In the genomic region with DNA sequence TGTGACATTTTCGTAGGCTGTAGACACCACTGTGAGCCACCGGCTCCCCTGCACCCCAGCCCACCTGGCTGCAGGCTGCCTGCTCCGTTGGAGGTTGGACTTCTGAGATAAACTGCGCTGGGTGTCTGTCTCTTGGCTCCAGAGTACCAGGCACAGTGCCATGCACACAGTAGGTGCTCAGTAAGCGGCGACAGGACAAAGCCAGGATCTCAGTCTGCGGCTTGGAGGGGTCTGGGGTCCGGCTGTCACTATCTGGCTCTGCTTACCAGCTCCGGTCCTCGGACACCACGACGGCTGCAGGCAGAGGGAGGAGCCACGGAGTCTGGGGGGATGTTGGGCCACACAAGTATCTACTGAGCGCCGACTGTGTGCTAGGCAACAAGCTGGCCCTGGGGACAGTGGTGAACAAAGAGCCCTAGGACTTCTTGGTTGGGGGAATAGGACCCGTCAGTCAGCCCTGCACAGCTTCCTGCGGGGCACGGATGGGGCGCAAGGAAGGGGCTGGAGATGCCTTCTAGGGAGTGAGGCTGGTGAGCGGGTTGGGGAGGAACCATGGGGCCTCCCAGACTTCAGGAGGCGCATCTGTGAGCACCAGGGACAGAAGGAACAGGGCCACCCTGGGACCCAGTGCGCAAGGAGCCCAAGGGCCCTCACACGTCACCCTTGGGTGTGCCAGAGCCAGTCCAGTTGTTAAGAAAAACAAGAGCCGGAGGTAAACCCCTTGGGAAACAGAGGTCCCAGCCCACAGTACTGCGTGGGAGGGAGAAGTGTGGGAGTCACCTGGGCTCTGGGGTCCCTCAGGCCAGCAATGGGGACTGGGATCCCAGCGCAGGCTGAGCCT, we compare ENCODE assay signal across 1 cellular context.
TF ChIP-seq lines count a peak whose summit lies in the region.

No MANE protein-coding gene starts in this region.

TF ChIP-seq in H1, 55 proteins besides CTCF, POLR2A, EP300 and RAD21:
- no peak for TF ChIP-seq SAP30 (IDR thresholded peaks at IDR 0.05; ENCODE audit: insufficient read depth, insufficient replicate concordance, low read length)
- no peak for TF ChIP-seq NRF1 (IDR thresholded peaks at IDR 0.05; ENCODE audit: low read depth, low read length)
- no peak for TF ChIP-seq KDM4A (IDR thresholded peaks at IDR 0.05; ENCODE audit: low read depth, low read length, severe bottlenecking)
- TF ChIP-seq RXRA (IDR thresholded peaks at IDR 0.05; ENCODE audit: insufficient read depth, low read depth, low read length) = no peak
- no peak for TF ChIP-seq TCF12 (IDR thresholded peaks at IDR 0.05; ENCODE audit: low read depth, low read length)
- TF ChIP-seq, protein P1, sequence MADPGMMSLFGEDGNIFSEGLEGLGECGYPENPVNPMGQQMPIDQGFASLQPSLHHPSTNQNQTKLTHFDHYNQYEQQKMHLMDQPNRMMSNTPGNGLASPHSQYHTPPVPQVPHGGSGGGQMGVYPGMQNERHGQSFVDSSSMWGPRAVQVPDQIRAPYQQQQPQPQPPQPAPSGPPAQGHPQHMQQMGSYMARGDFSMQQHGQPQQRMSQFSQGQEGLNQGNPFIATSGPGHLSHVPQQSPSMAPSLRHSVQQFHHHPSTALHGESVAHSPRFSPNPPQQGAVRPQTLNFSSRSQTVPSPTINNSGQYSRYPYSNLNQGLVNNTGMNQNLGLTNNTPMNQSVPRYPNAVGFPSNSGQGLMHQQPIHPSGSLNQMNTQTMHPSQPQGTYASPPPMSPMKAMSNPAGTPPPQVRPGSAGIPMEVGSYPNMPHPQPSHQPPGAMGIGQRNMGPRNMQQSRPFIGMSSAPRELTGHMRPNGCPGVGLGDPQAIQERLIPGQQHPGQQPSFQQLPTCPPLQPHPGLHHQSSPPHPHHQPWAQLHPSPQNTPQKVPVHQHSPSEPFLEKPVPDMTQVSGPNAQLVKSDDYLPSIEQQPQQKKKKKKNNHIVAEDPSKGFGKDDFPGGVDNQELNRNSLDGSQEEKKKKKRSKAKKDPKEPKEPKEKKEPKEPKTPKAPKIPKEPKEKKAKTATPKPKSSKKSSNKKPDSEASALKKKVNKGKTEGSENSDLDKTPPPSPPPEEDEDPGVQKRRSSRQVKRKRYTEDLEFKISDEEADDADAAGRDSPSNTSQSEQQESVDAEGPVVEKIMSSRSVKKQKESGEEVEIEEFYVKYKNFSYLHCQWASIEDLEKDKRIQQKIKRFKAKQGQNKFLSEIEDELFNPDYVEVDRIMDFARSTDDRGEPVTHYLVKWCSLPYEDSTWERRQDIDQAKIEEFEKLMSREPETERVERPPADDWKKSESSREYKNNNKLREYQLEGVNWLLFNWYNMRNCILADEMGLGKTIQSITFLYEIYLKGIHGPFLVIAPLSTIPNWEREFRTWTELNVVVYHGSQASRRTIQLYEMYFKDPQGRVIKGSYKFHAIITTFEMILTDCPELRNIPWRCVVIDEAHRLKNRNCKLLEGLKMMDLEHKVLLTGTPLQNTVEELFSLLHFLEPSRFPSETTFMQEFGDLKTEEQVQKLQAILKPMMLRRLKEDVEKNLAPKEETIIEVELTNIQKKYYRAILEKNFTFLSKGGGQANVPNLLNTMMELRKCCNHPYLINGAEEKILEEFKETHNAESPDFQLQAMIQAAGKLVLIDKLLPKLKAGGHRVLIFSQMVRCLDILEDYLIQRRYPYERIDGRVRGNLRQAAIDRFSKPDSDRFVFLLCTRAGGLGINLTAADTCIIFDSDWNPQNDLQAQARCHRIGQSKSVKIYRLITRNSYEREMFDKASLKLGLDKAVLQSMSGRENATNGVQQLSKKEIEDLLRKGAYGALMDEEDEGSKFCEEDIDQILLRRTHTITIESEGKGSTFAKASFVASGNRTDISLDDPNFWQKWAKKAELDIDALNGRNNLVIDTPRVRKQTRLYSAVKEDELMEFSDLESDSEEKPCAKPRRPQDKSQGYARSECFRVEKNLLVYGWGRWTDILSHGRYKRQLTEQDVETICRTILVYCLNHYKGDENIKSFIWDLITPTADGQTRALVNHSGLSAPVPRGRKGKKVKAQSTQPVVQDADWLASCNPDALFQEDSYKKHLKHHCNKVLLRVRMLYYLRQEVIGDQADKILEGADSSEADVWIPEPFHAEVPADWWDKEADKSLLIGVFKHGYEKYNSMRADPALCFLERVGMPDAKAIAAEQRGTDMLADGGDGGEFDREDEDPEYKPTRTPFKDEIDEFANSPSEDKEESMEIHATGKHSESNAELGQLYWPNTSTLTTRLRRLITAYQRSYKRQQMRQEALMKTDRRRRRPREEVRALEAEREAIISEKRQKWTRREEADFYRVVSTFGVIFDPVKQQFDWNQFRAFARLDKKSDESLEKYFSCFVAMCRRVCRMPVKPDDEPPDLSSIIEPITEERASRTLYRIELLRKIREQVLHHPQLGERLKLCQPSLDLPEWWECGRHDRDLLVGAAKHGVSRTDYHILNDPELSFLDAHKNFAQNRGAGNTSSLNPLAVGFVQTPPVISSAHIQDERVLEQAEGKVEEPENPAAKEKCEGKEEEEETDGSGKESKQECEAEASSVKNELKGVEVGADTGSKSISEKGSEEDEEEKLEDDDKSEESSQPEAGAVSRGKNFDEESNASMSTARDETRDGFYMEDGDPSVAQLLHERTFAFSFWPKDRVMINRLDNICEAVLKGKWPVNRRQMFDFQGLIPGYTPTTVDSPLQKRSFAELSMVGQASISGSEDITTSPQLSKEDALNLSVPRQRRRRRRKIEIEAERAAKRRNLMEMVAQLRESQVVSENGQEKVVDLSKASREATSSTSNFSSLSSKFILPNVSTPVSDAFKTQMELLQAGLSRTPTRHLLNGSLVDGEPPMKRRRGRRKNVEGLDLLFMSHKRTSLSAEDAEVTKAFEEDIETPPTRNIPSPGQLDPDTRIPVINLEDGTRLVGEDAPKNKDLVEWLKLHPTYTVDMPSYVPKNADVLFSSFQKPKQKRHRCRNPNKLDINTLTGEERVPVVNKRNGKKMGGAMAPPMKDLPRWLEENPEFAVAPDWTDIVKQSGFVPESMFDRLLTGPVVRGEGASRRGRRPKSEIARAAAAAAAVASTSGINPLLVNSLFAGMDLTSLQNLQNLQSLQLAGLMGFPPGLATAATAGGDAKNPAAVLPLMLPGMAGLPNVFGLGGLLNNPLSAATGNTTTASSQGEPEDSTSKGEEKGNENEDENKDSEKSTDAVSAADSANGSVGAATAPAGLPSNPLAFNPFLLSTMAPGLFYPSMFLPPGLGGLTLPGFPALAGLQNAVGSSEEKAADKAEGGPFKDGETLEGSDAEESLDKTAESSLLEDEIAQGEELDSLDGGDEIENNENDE (IDR thresholded peaks at IDR 0.05; ENCODE audit: insufficient replicate concordance, low read length) = no peak
- TF ChIP-seq CHD2 (IDR thresholded peaks at IDR 0.05; ENCODE audit: low read length) = no peak
